Comparison of ENCODE assay signal across 1 cellular context in the genomic region with DNA sequence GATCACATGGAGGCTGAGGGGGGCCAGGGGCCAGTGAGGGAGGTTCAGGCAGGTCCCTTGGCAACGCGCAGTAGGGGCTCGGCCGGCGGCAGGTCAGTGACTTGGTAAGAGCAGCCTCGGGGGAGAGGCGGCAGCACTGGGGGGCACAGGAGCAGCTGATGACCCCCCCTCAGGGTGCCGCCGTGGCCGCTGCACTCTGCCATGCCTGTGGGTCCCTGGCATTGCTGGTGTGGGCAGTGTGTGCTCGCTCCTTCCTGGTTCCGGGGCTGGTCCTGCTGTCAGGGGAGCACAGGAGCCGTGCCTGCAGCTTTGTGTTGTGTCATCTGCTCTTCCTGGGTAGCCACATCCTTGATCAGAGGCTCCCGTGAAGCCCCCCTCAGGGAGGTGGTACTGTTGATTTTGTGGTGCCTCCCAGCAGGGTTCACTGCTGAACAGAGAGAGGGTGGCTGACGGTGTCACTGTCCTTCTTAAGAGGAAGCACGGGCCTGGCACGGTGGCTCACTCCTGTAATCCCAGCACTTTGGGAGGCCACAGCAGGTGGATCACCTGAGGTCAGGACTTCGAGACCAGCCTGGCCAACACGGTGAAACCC.
TF ChIP-seq lines count a peak whose summit lies in the region.

No MANE protein-coding gene starts in this region.

TF ChIP-seq in HEK293, 187 proteins besides CTCF, POLR2A, EP300 and RAD21:
- TF ChIP-seq GLI4 (tag by site-specific recombination; IDR thresholded peaks at IDR 0.05) (no peak), ZIC2 (tag by site-specific recombination; IDR thresholded peaks at IDR 0.05) (peak; percentile 70), GLIS1 (tag by site-specific recombination; IDR thresholded peaks at IDR 0.05) (peak; percentile 39; the same call in 1 of the 2 replicates), ZNF548 (tag by site-specific recombination; IDR thresholded peaks at IDR 0.05) (peak; percentile 36; the same call in 1 of the 2 replicates), GLIS2 (tag by site-specific recombination; IDR thresholded peaks at IDR 0.05) (peak; percentile 14; the same call in 1 of the 2 replicates)
